9 cellular contexts compared by ENCODE assay signal in genomic region chr20:47346172-47346571, GRCh38. TPM values are rescaled to one million over a fixed set of nuclear protein-coding genes. Genes with fewer than 3 reads are reported as not detected.
DNase-seq lines count a peak whose midpoint lies in the region; ATAC-seq and TF ChIP-seq lines count a peak whose summit lies in the region.
"Had no signal": no experiment of that assay in that cellular context is flagged by ENCODE, and none has a peak within 500 bp of the region (broad histone marks: within the 10 kb centered on the region; RNA-seq: fewer than 3 reads in every experiment).

No MANE protein-coding gene starts in this region.

- H3K27ac ChIP-seq in right atrium auricular region (peak overlapping the region; percentile 5 to 10), left ventricle myocardium inferior (replicated peaks) (no peak overlapping the region), ascending aorta (peak overlapping the region; percentile 19 to 50)

- H3K4me3 Mint-ChIP-seq in naive thymus-derived CD8-positive, alpha-beta T cell, result peak overlapping the region; percentile 20 to 84 (median 66)

- no peaks in the 10 kb centered on the region for H3K9me3 Mint-ChIP-seq in naive thymus-derived CD8-positive, alpha-beta T cell

- POLR2A ChIA-PET in naive thymus-derived CD8-positive, alpha-beta T cell (lab: Charles Lee), result interaction anchor here (0.6 to 5.2 kb wide), 3 partner anchors 11 to 248 kb away, joined by 3 to 44 read pairs (median 5); partner anchors contain the start of gene ZMYND8

- peaks cover 14 to 29% (median 25%) of the 10 kb centered on the region in 4 donors for H3K4me1 Mint-ChIP-seq in naive thymus-derived CD8-positive, alpha-beta T cell

- H3K27me3 Mint-ChIP-seq in naive thymus-derived CD8-positive, alpha-beta T cell, result no peaks in the 10 kb centered on the region

- in situ Hi-C loops in G401 (cut with HindIII; ENCODE audit: low sequenced_read_pairs), result no loop called here

- H3K36me3 ChIP-seq in right atrium auricular region (peaks cover 13% of the 10 kb centered on the region), left ventricle myocardium inferior (peaks cover 20% of the 10 kb centered on the region), ascending aorta (peaks cover 0 to 4% of the 10 kb centered on the region in 2 donors)

- H3K4me1 ChIP-seq in right atrium auricular region (peaks cover 0 to 46% of the 10 kb centered on the region in 2 donors), left ventricle myocardium inferior (peaks cover 64% of the 10 kb centered on the region), ascending aorta (peaks cover 3 to 48% of the 10 kb centered on the region in 2 donors)

- peaks cover 0 to 56% (median 8%) of the 10 kb centered on the region in 3 donors for H3K36me3 Mint-ChIP-seq in naive thymus-derived CD8-positive, alpha-beta T cell

- H3K9me3 ChIP-seq in right atrium auricular region (no peaks in the 10 kb centered on the region), left ventricle myocardium inferior (replicated peaks) (no peaks in the 10 kb centered on the region), ascending aorta (no peaks in the 10 kb centered on the region)

- TF ChIP-seq CTCF in right atrium auricular region (IDR thresholded peaks at IDR 0.05) (no peak), left ventricle myocardium inferior (IDR thresholded peaks at IDR 0.05; ENCODE audit: borderline replicate concordance) (no peak), ascending aorta (IDR thresholded peaks at IDR 0.05) (no peak)

- H3K27ac Mint-ChIP-seq in naive thymus-derived CD8-positive, alpha-beta T cell, result peak overlapping the region; percentile 74 to 93 (median 86)

- H3K4me3 ChIP-seq in right atrium auricular region (no peak overlapping the region), left ventricle myocardium inferior (no peak overlapping the region), ascending aorta (no peak overlapping the region)

- intact Hi-C loops in left ventricle myocardium inferior (cut with micrococcal nuclease), result no loop called here
- intact Hi-C loops in ascending aorta (cut with DNase I), result no loop called here

- DNase-seq in right atrium auricular region (ENCODE audit: low spot score) (no peak), left ventricle myocardium inferior (no peak), ascending aorta (ENCODE audit: low spot score in 2 of 2) (no peak), G401 (ENCODE audit: low spot score) (no peak), RPMI8226 (no peak), SHP77 treated with DMSO at 0.1 percent for 48 hours (lab: John Stamatoyannopoulos, UW) (no peak)
- DNase-seq in naive thymus-derived CD8-positive, alpha-beta T cell, result peak in 8 of 10 donors; percentile 10 to 68 (median 39)
- DNase-seq: central memory CD4-positive, alpha-beta T cell had no signal

- H3K27me3 ChIP-seq in right atrium auricular region (no peaks in the 10 kb centered on the region), left ventricle myocardium inferior (ENCODE audit: low read depth) (no peaks in the 10 kb centered on the region), ascending aorta (no peaks in the 10 kb centered on the region)

- peak; percentile 81 to 91 for ATAC-seq in naive thymus-derived CD8-positive, alpha-beta T cell
- ATAC-seq in GM18502 (IDR thresholded peaks at IDR 0.05; ENCODE audit: poor library complexity, unreplicated experiment), result no peak

RNA-seq across cellular contexts. Expression of gene ZMYND8, which starts 10.3 kb away (rescaled TPM):
- 10 to 100 TPM; 22.0 to 35.3 TPM for total RNA-seq in right atrium auricular region
- 37.9 TPM for total RNA-seq in left ventricle myocardium inferior
- 23.2 TPM for total RNA-seq in ascending aorta
- 10 to 100 TPM; 61.8 to 67.8 TPM for total RNA-seq in naive thymus-derived CD8-positive, alpha-beta T cell
- polyA plus RNA-seq in naive thymus-derived CD8-positive, alpha-beta T cell, result 10 to 100 TPM in 2 of 3 donors, 1 to 10 TPM in 1; 8.9 to 20.4 (median 13.5) TPM
- total RNA-seq in G401 (2014; rRNA removed; shearing (Covaris generic)), result 21.5 and 24.7 TPM in 2 replicates

Comparison
In these comparisons a context has a peak if more than half of its experiments do, and no peak if none do; other contexts are left out.
1. DNase-seq: peak in naive thymus-derived CD8-positive, alpha-beta T cell (8 of 10); none in right atrium auricular region (single experiment), left ventricle myocardium inferior (single experiment), ascending aorta (0 of 2), G401 (single experiment), RPMI8226 (single experiment) and SHP77 treated with DMSO at 0.1 percent for 48 hours (single experiment).